ENCODE assay signal across 28 cellular contexts in the genomic region with DNA sequence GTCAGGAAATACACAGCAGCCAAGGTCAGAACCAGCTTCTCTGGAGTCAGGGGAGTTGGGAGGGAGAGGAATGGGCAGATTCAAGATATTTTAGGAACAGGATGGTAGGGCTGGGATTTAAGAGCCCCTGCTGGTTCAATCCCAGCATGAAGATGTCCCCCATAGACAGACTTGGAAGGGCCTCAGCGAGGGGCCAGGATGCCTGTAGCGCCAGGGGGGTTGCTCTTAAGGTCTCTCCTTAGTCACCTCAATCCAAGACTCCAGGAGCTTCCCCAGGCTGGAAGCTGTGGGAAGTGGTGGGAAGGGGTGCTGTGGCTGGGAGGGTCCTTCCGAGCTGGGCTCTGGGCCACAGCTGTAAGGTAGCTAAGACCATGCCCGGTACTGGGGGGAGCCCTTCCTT. TPM values are rescaled to one million over a fixed set of nuclear protein-coding genes. Genes with fewer than 3 reads are reported as not detected.
"Had no signal": no experiment of that assay in that cellular context is flagged by ENCODE, and none has a peak within 500 bp of the region (broad histone marks: within the 10 kb centered on the region; RNA-seq: fewer than 3 reads in every experiment).

No MANE protein-coding gene starts in this region.

- ATAC-seq: activated CD8-positive, alpha-beta memory T cell treated with anti-CD3 and anti-CD28 coated beads, Interleukin-2, amount 10 ng/mL, durations not matched to agents 7 days and 5 days; PC-3 had no signal

- H3K4me3 ChIP-seq: cardiac muscle cell, Peyer's patch had no signal

- H3K9me3 ChIP-seq: Peyer's patch had no signal

- DNase-seq: activated B cell treated with CpG ODN at 0.5 μM for 24 hours; activated CD4-positive, alpha-beta memory T cell treated with anti-CD3 and anti-CD28 coated beads, Interleukin-2, amount 10 ng/mL, durations not matched to agents 7 days and 5 days; activated CD4-positive, alpha-beta T cell treated with anti-CD3 and anti-CD28 coated beads for 1 hour; activated CD4-positive, alpha-beta T cell treated with anti-CD3 and anti-CD28 coated beads for 48 hours; activated CD8-positive, alpha-beta memory T cell treated with anti-CD3 and anti-CD28 coated beads for 24 hours; activated CD8-positive, alpha-beta memory T cell treated with anti-CD3 and anti-CD28 coated beads, Interleukin-2, amount 10 ng/mL, durations not matched to agents 7 days and 5 days; activated CD8-positive, alpha-beta memory T cell treated with anti-CD3 and anti-CD28 coated beads, Interleukin-2, amount 50 U/mL, for 48 hours; activated effector memory CD4-positive, alpha-beta T cell treated with Interleukin-2 at 50 U/mL for 16 hours; activated naive CD4-positive, alpha-beta T cell treated with anti-CD3 and anti-CD28 coated beads, Interleukin-2, amount 10 ng/mL, durations not matched to agents 7 days and 5 days; activated naive CD8-positive, alpha-beta T cell treated with anti-CD3 and anti-CD28 coated beads for 36 hours; activated T-cell treated with anti-CD3 and anti-CD28 coated beads, Interleukin-2, amount 50 U/mL, for 48 hours; amniotic stem cell; NCI-H1417; NCI-H146; NCI-H187; NCI-H2107; NCI-H510A; NCI-H526; NCI-H748 treated with DMSO at 0.1 percent for 48 hours; NK-92 treated with Interleukin-12 subunit alpha and Interleukin-12 subunit beta, amount 100 ng/mL, for 24 hours; PC-3; Peyer's patch; RPMI8226 had no signal

- H3K36me3 ChIP-seq: cardiac muscle cell, Peyer's patch had no signal

- H3K27ac ChIP-seq: cardiac muscle cell, Peyer's patch had no signal

- H3K27me3 ChIP-seq: cardiac muscle cell, Peyer's patch had no signal

- FAIRE-seq: colon, TTC549 had no signal

RNA-seq across cellular contexts. Expression of gene EIF4E1B, which starts 8.7 kb away (rescaled TPM):
- total RNA-seq: activated B cell treated with CpG ODN at 0.5 μM for 24 hours; activated CD4-positive, alpha-beta memory T cell treated with anti-CD3 and anti-CD28 coated beads, Interleukin-2, amount 10 ng/mL, durations not matched to agents 7 days and 5 days; activated CD8-positive, alpha-beta memory T cell treated with anti-CD3 and anti-CD28 coated beads, Interleukin-2, amount 10 ng/mL, durations not matched to agents 7 days and 5 days; activated naive CD8-positive, alpha-beta T cell treated with anti-CD3 and anti-CD28 coated beads for 36 hours; aorta; cardiac muscle cell; M059J; PC-3; Peyer's patch had no signal
- polyA plus RNA-seq: aorta, cardiac muscle cell had no signal

RNA-seq across cellular contexts. Expression of gene SNCB, which starts 8.9 kb away (rescaled TPM):
- total RNA-seq: activated B cell treated with CpG ODN at 0.5 μM for 24 hours; activated CD4-positive, alpha-beta memory T cell treated with anti-CD3 and anti-CD28 coated beads, Interleukin-2, amount 10 ng/mL, durations not matched to agents 7 days and 5 days; activated CD8-positive, alpha-beta memory T cell treated with anti-CD3 and anti-CD28 coated beads, Interleukin-2, amount 10 ng/mL, durations not matched to agents 7 days and 5 days; aorta; M059J; Peyer's patch had no signal
- polyA plus RNA-seq: aorta had no signal
